In genomic region chr1:40758004-40758403, GRCh38 we compare ENCODE assay signal across 29 cellular contexts. TPM values are rescaled to one million over a fixed set of nuclear protein-coding genes. Genes with fewer than 3 reads are reported as not detected.
"Had no signal": no experiment of that assay in that cellular context is flagged by ENCODE, and none has a peak within 500 bp of the region (broad histone marks: within the 10 kb centered on the region; RNA-seq: fewer than 3 reads in every experiment).

No MANE protein-coding gene starts in this region.

- H3K27me3 Mint-ChIP-seq: activated CD4-positive, alpha-beta memory T cell treated with anti-CD3 and anti-CD28 coated beads for 36 hours; activated CD4-positive, alpha-beta T cell treated with anti-CD3 and anti-CD28 coated beads, Interleukin-2, amount 10 ng/mL, durations not matched to agents 24 days and 14 days; activated T-helper 17 cell treated with anti-CD3 and anti-CD28 coated beads, Interleukin-2, amount 50 U/mL, for 72 hours; naive thymus-derived CD4-positive, alpha-beta T cell; T-helper 17 cell; type B pancreatic cell had no signal

- ATAC-seq: activated CD4-positive, CD25-positive, alpha-beta regulatory T cell treated with anti-CD3 and anti-CD28 coated beads, Interleukin-2, amount 50 U/mL, for 24 hours; activated T-cell treated with anti-CD3 and anti-CD28 coated beads, Interleukin-2, amount 50 U/mL, for 4 hours; activated T-helper 17 cell treated with anti-CD3 and anti-CD28 coated beads, Interleukin-2, amount 50 U/mL, for 72 hours; naive thymus-derived CD4-positive, alpha-beta T cell; pancreas; psoas muscle; stimulated activated naive CD8-positive, alpha-beta T cell treated with anti-CD3 and anti-CD28 coated beads, Interleukin-15, Interleukin-2, amounts not matched to agents 100 U/mL and 50 U/mL, for 24 hours; T-helper 17 cell had no signal

- H3K4me1 ChIP-seq: pancreas, uterus had no signal

- H3K4me1 Mint-ChIP-seq: endodermal cell, immature natural killer cell, neural crest cell had no signal

- H3K9me3 ChIP-seq: pancreas, psoas muscle, right atrium auricular region, thoracic aorta, uterus had no signal

- H3K9me3 Mint-ChIP-seq: activated CD4-positive, alpha-beta memory T cell treated with anti-CD3 and anti-CD28 coated beads for 36 hours; activated CD4-positive, alpha-beta T cell treated with anti-CD3 and anti-CD28 coated beads, Interleukin-2, amount 10 ng/mL, durations not matched to agents 24 days and 14 days; activated T-cell treated with anti-CD3 and anti-CD28 coated beads, Interleukin-2, amount 50 U/mL, for 4 hours; activated T-helper 17 cell treated with anti-CD3 and anti-CD28 coated beads, Interleukin-2, amount 50 U/mL, for 72 hours; endodermal cell; immature natural killer cell; naive thymus-derived CD4-positive, alpha-beta T cell; neural crest cell; type B pancreatic cell had no signal

- H3K27ac ChIP-seq: pancreas, thoracic aorta, uterus, WERI-Rb-1 had no signal

- H3K36me3 ChIP-seq: uterus had no signal

- H3K27ac Mint-ChIP-seq: activated CD4-positive, alpha-beta memory T cell treated with anti-CD3 and anti-CD28 coated beads for 36 hours; activated CD4-positive, alpha-beta T cell treated with anti-CD3 and anti-CD28 coated beads, Interleukin-2, amount 10 ng/mL, durations not matched to agents 24 days and 14 days; endodermal cell; T-helper 17 cell; type B pancreatic cell had no signal

- H3K27me3 ChIP-seq: pancreas, right atrium auricular region, uterus had no signal

- H3K4me3 ChIP-seq: pancreas, psoas muscle, right atrium auricular region, thoracic aorta, uterus had no signal

- DNase-seq: activated CD4-positive, alpha-beta memory T cell treated with anti-CD3 and anti-CD28 coated beads for 36 hours; activated CD4-positive, alpha-beta T cell treated with anti-CD3 and anti-CD28 coated beads, Interleukin-2, amount 10 ng/mL, durations not matched to agents 24 days and 14 days; activated gamma-delta T cell treated with Interleukin-2 at 50 U/mL for 16 hours; activated naive CD4-positive, alpha-beta T cell treated with anti-CD3 and anti-CD28 coated beads, Interleukin-2, amount 50 U/mL, for 16 hours; activated T-cell treated with anti-CD3 and anti-CD28 coated beads, Interleukin-2, amount 50 U/mL, for 4 hours; amniotic stem cell; central memory CD4-positive, alpha-beta T cell; endodermal cell; head of caudate nucleus; hypothalamus; immature natural killer cell; kidney; naive thymus-derived CD4-positive, alpha-beta T cell; nucleus accumbens; pancreas; psoas muscle; stimulated activated CD4-positive, alpha-beta T cell treated with anti-CD3 and anti-CD28 coated beads, Interleukin-2, amount 100 ng/mL, for 48 hours; stimulated activated naive CD8-positive, alpha-beta T cell treated with anti-CD3 and anti-CD28 coated beads, Interleukin-15, Interleukin-2, amounts not matched to agents 100 U/mL and 50 U/mL, for 24 hours; T-helper 17 cell; T1000; uterus; WERI-Rb-1 had no signal

- H3K4me3 Mint-ChIP-seq: activated CD4-positive, alpha-beta memory T cell treated with anti-CD3 and anti-CD28 coated beads for 36 hours; activated CD4-positive, alpha-beta T cell treated with anti-CD3 and anti-CD28 coated beads, Interleukin-2, amount 10 ng/mL, durations not matched to agents 24 days and 14 days; activated T-cell treated with anti-CD3 and anti-CD28 coated beads, Interleukin-2, amount 50 U/mL, for 4 hours; activated T-helper 17 cell treated with anti-CD3 and anti-CD28 coated beads, Interleukin-2, amount 50 U/mL, for 72 hours; endodermal cell; immature natural killer cell; naive thymus-derived CD4-positive, alpha-beta T cell; neural crest cell; T-helper 17 cell; type B pancreatic cell had no signal

RNA-seq across cellular contexts. Expression of gene KCNQ4, which starts 25.6 kb away (rescaled TPM):
- total RNA-seq: lung microvascular endothelial cell had no signal
- polyA plus RNA-seq: immature natural killer cell had no signal
